In the genomic region with DNA sequence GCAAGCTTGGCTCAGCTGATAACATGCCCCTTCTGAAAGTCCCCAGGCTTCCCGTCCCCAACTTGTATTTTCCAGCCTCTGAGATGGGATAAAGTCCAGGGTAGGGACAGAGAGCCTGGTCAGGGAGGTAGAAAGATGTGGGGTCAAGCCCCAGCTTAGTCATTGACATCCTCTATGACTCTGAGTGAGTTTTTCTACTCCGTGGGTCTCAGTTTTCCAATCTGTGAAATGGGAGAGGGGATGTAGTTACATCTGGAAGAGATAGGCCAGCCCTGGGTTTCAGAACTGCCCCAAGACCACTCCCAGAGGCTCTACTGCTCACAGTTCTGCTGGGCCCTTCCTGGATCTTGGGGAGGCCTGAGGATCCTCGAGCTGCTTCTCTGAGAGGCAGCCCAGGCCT, we compare ENCODE assay signal across 19 cellular contexts. TPM values are rescaled to one million over a fixed set of nuclear protein-coding genes. Genes with fewer than 3 reads are reported as not detected.
A peak's percentile ranks its signal among the peaks of the same experiment; 100 is the strongest.
DNase-seq lines count a peak whose midpoint lies in the region; ATAC-seq, FAIRE-seq and TF ChIP-seq lines count a peak whose summit lies in the region.
"Had no signal": no experiment of that assay in that cellular context is flagged by ENCODE, and none has a peak within 500 bp of the region (broad histone marks: within the 10 kb centered on the region; RNA-seq: fewer than 3 reads in every experiment).

No MANE protein-coding gene starts in this region.

- H3K27me3 ChIP-seq in HepG2 (ENCODE audit: control insufficient read depth in 1 of 2, insufficient read depth in 2 of 2, low read length in 2 of 2) (no peaks in the 10 kb centered on the region), right lobe of liver (no peaks in the 10 kb centered on the region)

- H3K4me2 ChIP-seq in HepG2 (ENCODE audit: low read depth, low read length): no peak overlapping the region

- H3K4me3 ChIP-seq in HepG2 (replicated peaks in 1 of 3; ENCODE audit: insufficient read depth in 1 of 3, low read depth in 2 of 3, low read length in 3 of 3) (no peak overlapping the region), right lobe of liver (no peak overlapping the region)

- FAIRE-seq in HepG2 (lab: Jason Lieb, UNC): no peak
- FAIRE-seq: D721Med had no signal

- H3K36me3 ChIP-seq in HepG2 (replicated peaks in 1 of 2; ENCODE audit: control insufficient read depth in 1 of 2, insufficient read depth in 2 of 2, low read length in 2 of 2) (no peaks in the 10 kb centered on the region), right lobe of liver (no peaks in the 10 kb centered on the region)

- no peak overlapping the region for H3K9ac ChIP-seq in HepG2 (ENCODE audit: insufficient read depth, low read depth, low read length)

- no peak for DNase-seq in HepG2 (ENCODE audit: low spot score)
- DNase-seq in right lobe of liver: no peak
- no peak for DNase-seq in CD1c-positive myeloid dendritic cell (ENCODE audit: extremely low spot score)
- no peak for DNase-seq in A172 (ENCODE audit: low spot score)
- no peak for DNase-seq in occipital lobe (lab: John Stamatoyannopoulos, UW)
- DNase-seq: 8988T; ACHN; CD8-positive, alpha-beta T cell; COR-L47; DND-41; GDM1; HCEC 1CT; HFFc6; KBM-7 had no signal

- H3K4me1 ChIP-seq in HepG2 (ENCODE audit: insufficient read depth, low read length) (peaks cover 25% of the 10 kb centered on the region), right lobe of liver (peaks cover 0 to 5% (median 2%) of the 10 kb centered on the region in 4 donors)

- TF ChIP-seq RAD21 in HepG2 (CRISPR knock-in tag; IDR thresholded peaks at IDR 0.05): no peak

- peaks cover 8% of the 10 kb centered on the region for H3K36me3 Mint-ChIP-seq in brain

- H3K4me1 Mint-ChIP-seq in brain: peaks cover 75% of the 10 kb centered on the region

- ATAC-seq in HepG2: no peak
- ATAC-seq in right lobe of liver: no peak
- ATAC-seq: CD8-positive, alpha-beta T cell had no signal

- no peak overlapping the region for H2AFZ ChIP-seq in HepG2 (ENCODE audit: low read length)

- H3K9me3 ChIP-seq in HepG2 (ENCODE audit: low read length) (no peaks in the 10 kb centered on the region), right lobe of liver (no peaks in the 10 kb centered on the region)

- POLR2A ChIA-PET in HepG2 (lab: Yijun Ruan, JAX): interaction anchor here (1.5 kb wide), 1 partner anchor 40 kb away, joined by 3 read pairs; a partner anchor contains a TSS

- H3K27ac ChIP-seq in HepG2 (ENCODE audit: extremely low read length, insufficient read depth, low read length) (no peak overlapping the region), right lobe of liver (no peak overlapping the region)
- H3K27ac ChIP-seq: C4-2B had no signal

- 71% methylated on average over 3 of the region's 3 CpGs for WGBS in HepG2 (ENCODE audit: low lambda C conversion rate)
- WGBS in right lobe of liver (ENCODE audit: insufficient coverage, low coverage, low lambda C conversion rate, missing lambda C conversion rate): 76% methylated on average over 2 of the region's 3 CpGs

- no TSS peak for BruUV-seq in HepG2 (replicated peaks; lab: Mats Ljungman, UMichigan)

- intact Hi-C loops in HepG2 (cut with micrococcal nuclease; ENCODE audit: unreplicated experiment): no loop called here
- intact Hi-C loops in right lobe of liver (cut with DNase I): no loop called here

- peak overlapping the region in 2 of 5 experiments; percentile 75 to 86 for H3K27ac Mint-ChIP-seq in brain
- H3K27ac Mint-ChIP-seq: CD8-positive, alpha-beta T cell; HFFc6 had no signal

- in situ Hi-C loops in HepG2 (cut with HindIII; ENCODE audit: extremely low pct_ligation_motif_present, low pct_unique_long_range_greater_than_20kb): no loop called here

- TF ChIP-seq EP300 in HepG2 (IDR thresholded peaks at IDR 0.05; ENCODE audit: low read depth in 2 of 2, low read length in 2 of 2) (no peak), HepG2 (CRISPR knock-in tag; IDR thresholded peaks at IDR 0.05; ENCODE audit: borderline replicate concordance) (no peak)

- peak overlapping the region in 3 of 5 experiments; percentile 33 to 94 (median 60) for H3K4me3 Mint-ChIP-seq in brain
- H3K4me3 Mint-ChIP-seq: HFFc6 had no signal

- H3K27me3 Mint-ChIP-seq in brain: peaks cover 6% of the 10 kb centered on the region

- TF ChIP-seq CTCF in HepG2 (CRISPR knock-in tag; IDR thresholded peaks at IDR 0.05): no peak
- no peak for TF ChIP-seq CTCF in right lobe of liver (IDR thresholded peaks at IDR 0.05)
- TF ChIP-seq CTCF in brain (conservative IDR thresholded peaks at IDR 0.05): no peak

- CTCF ChIA-PET in HepG2 (lab: Yijun Ruan, JAX; ENCODE audit: low intra/inter-chr PET ratio, low total read pairs): no interaction called here

- H4K20me1 ChIP-seq in HepG2 (ENCODE audit: insufficient read depth, low read length): no peaks in the 10 kb centered on the region

- peaks cover 0 to 5% (median 0%) of the 10 kb centered on the region in 5 experiments for H3K9me3 Mint-ChIP-seq in brain
- H3K9me3 Mint-ChIP-seq: CD8-positive, alpha-beta T cell; HFFc6 had no signal

- H3K79me2 ChIP-seq in HepG2 (ENCODE audit: insufficient read depth, low read length): no peaks in the 10 kb centered on the region

- TF ChIP-seq POLR2A in HepG2 (IDR thresholded peaks at IDR 0.05; ENCODE audit: insufficient read depth in 1 of 2, low read depth in 2 of 2, low read length in 2 of 2) (no peak), right lobe of liver (IDR thresholded peaks at IDR 0.05) (no peak)

RNA-seq across cellular contexts. Expression of a gene that starts 3.1 kb away (rescaled TPM):
- total RNA-seq in HepG2 (2016; rRNA removed; fragmentation: Illumina TruSeq; extraction: Trizol) (2.0 and 2.1 TPM in 2 replicates), right lobe of liver (under 1 TPM; 0.05 to 0.99 (median 0.30) TPM), occipital lobe (107 TPM)
- 0.20 and 0.26 TPM in 2 replicates for total RNA-seq in HepG2 (2016; cell fraction: cytosol; rRNA removed; fragmentation: Illumina TruSeq; extraction: Trizol; ENCODE audit: low read depth)
- 1.6 and 2.0 TPM in 2 replicates for total RNA-seq in HepG2 (2016; cell fraction: insoluble cytoplasmic fraction; rRNA removed; fragmentation: Illumina TruSeq; extraction: Trizol)
- total RNA-seq in HepG2 (2016; cell fraction: membrane; rRNA removed; fragmentation: Illumina TruSeq; extraction: Trizol): 0.71 and 0.79 TPM in 2 replicates
- total RNA-seq in HepG2 (2016; cell fraction: nucleus; rRNA removed; fragmentation: Illumina TruSeq; extraction: Trizol): 1.4 and 1.8 TPM in 2 replicates
- polyA plus RNA-seq in HepG2 (2011; rRNA removed) (0.32 and 0.56 TPM in 2 replicates), brain (ENCODE audit: insufficient read depth, low read depth, low replicate concordance) (86.4 TPM)
- polyA plus RNA-seq in HepG2 (2011; cell fraction: cytosol; rRNA removed): 0.31 and 0.34 TPM in 2 replicates
- 0.50 and 0.62 TPM in 2 replicates for polyA plus RNA-seq in HepG2 (2011; cell fraction: nucleus; rRNA removed)
- 0.59 and 0.60 TPM in 2 replicates for polyA plus RNA-seq in HepG2 (2012)
- polyA plus RNA-seq in HepG2 (2016; cell fraction: cytosol; fragmentation: Illumina TruSeq; extraction: Trizol; ENCODE audit: low read depth): 0.09 TPM in 2 replicates
- polyA plus RNA-seq in HepG2 (2016; cell fraction: insoluble cytoplasmic fraction; fragmentation: Illumina TruSeq; extraction: Trizol; ENCODE audit: low read depth): 1.4 and 1.7 TPM in 2 replicates
- 0.34 and 0.43 TPM in 2 replicates for polyA plus RNA-seq in HepG2 (2016; cell fraction: membrane; fragmentation: Illumina TruSeq; extraction: Trizol; ENCODE audit: low read depth)
- 1.1 and 1.6 TPM in 2 replicates for polyA plus RNA-seq in HepG2 (2016; cell fraction: nucleus; fragmentation: Illumina TruSeq; extraction: Trizol; ENCODE audit: insufficient read depth, low read depth)
- 0.62 and 3.2 TPM in 2 replicates for polyA minus RNA-seq in HepG2 (2011; rRNA and poly(A)+ RNA removed; ENCODE audit: low replicate concordance)
- 0.70 and 0.99 TPM in 2 replicates for polyA minus RNA-seq in HepG2 (2011; cell fraction: cytosol; rRNA and poly(A)+ RNA removed)
- polyA minus RNA-seq in HepG2 (2011; cell fraction: nucleus; rRNA and poly(A)+ RNA removed): 0.87 and 0.90 TPM in 2 replicates
- 20.3 and 24.6 TPM in 2 replicates for total RNA-seq in A172 (2014; rRNA removed; shearing (Covaris generic))

RNA-seq across cellular contexts. Expression of a gene that starts 23.5 kb away (rescaled TPM):
- not detected in 2 replicates for total RNA-seq in HepG2 (2016; rRNA removed; fragmentation: Illumina TruSeq; extraction: Trizol)
- total RNA-seq in HepG2 (2016; cell fraction: cytosol; rRNA removed; fragmentation: Illumina TruSeq; extraction: Trizol; ENCODE audit: low read depth): not detected in 2 replicates
- not detected in 2 replicates for total RNA-seq in HepG2 (2016; cell fraction: insoluble cytoplasmic fraction; rRNA removed; fragmentation: Illumina TruSeq; extraction: Trizol)
- total RNA-seq in HepG2 (2016; cell fraction: membrane; rRNA removed; fragmentation: Illumina TruSeq; extraction: Trizol): not detected in 2 replicates
- not detected in 2 replicates for total RNA-seq in HepG2 (2016; cell fraction: nucleus; rRNA removed; fragmentation: Illumina TruSeq; extraction: Trizol)
- polyA plus RNA-seq in HepG2 (2011; rRNA removed): not detected in 2 replicates
- not detected in 2 replicates for polyA plus RNA-seq in HepG2 (2011; cell fraction: cytosol; rRNA removed)
- polyA plus RNA-seq in HepG2 (2011; cell fraction: nucleus; rRNA removed): not detected in 2 replicates
- not detected in 2 replicates for polyA plus RNA-seq in HepG2 (2012)
- polyA plus RNA-seq in HepG2 (2016; cell fraction: cytosol; fragmentation: Illumina TruSeq; extraction: Trizol; ENCODE audit: low read depth): not detected in 2 replicates
- polyA plus RNA-seq in HepG2 (2016; cell fraction: insoluble cytoplasmic fraction; fragmentation: Illumina TruSeq; extraction: Trizol; ENCODE audit: low read depth): not detected in 2 replicates
- polyA plus RNA-seq in HepG2 (2016; cell fraction: membrane; fragmentation: Illumina TruSeq; extraction: Trizol; ENCODE audit: low read depth): not detected in 2 replicates
- polyA plus RNA-seq in HepG2 (2016; cell fraction: nucleus; fragmentation: Illumina TruSeq; extraction: Trizol; ENCODE audit: insufficient read depth, low read depth): not detected in 2 replicates
- not detected in 2 replicates for polyA minus RNA-seq in HepG2 (2011; rRNA and poly(A)+ RNA removed; ENCODE audit: low replicate concordance)
- not detected in 2 replicates for polyA minus RNA-seq in HepG2 (2011; cell fraction: cytosol; rRNA and poly(A)+ RNA removed)
- not detected in 2 replicates for polyA minus RNA-seq in HepG2 (2011; cell fraction: nucleus; rRNA and poly(A)+ RNA removed)
- not detected for total RNA-seq in right lobe of liver
- 258 TPM for polyA plus RNA-seq in brain (ENCODE audit: insufficient read depth, low read depth, low replicate concordance)
- 0.10 TPM in 1 of 2 replicates, not detected in the other for total RNA-seq in A172 (2014; rRNA removed; shearing (Covaris generic))
- 12.6 TPM for total RNA-seq in occipital lobe
- total RNA-seq: CD8-positive, alpha-beta T cell; HFFc6 had no signal

RNA-seq across cellular contexts. Expression of a gene that starts 23.6 kb away (rescaled TPM):
- not detected in 2 replicates for total RNA-seq in HepG2 (2016; rRNA removed; fragmentation: Illumina TruSeq; extraction: Trizol)
- total RNA-seq in HepG2 (2016; cell fraction: cytosol; rRNA removed; fragmentation: Illumina TruSeq; extraction: Trizol; ENCODE audit: low read depth): not detected in 2 replicates
- not detected in 2 replicates for total RNA-seq in HepG2 (2016; cell fraction: insoluble cytoplasmic fraction; rRNA removed; fragmentation: Illumina TruSeq; extraction: Trizol)
- not detected in 2 replicates for total RNA-seq in HepG2 (2016; cell fraction: membrane; rRNA removed; fragmentation: Illumina TruSeq; extraction: Trizol)
- total RNA-seq in HepG2 (2016; cell fraction: nucleus; rRNA removed; fragmentation: Illumina TruSeq; extraction: Trizol): not detected in 2 replicates
- not detected in 2 replicates for polyA plus RNA-seq in HepG2 (2011; rRNA removed)
- not detected in 2 replicates for polyA plus RNA-seq in HepG2 (2011; cell fraction: cytosol; rRNA removed)
- not detected in 2 replicates for polyA plus RNA-seq in HepG2 (2011; cell fraction: nucleus; rRNA removed)
- polyA plus RNA-seq in HepG2 (2012): not detected in 2 replicates
- polyA plus RNA-seq in HepG2 (2016; cell fraction: cytosol; fragmentation: Illumina TruSeq; extraction: Trizol; ENCODE audit: low read depth): not detected in 2 replicates
- polyA plus RNA-seq in HepG2 (2016; cell fraction: insoluble cytoplasmic fraction; fragmentation: Illumina TruSeq; extraction: Trizol; ENCODE audit: low read depth): not detected in 2 replicates
- not detected in 2 replicates for polyA plus RNA-seq in HepG2 (2016; cell fraction: membrane; fragmentation: Illumina TruSeq; extraction: Trizol; ENCODE audit: low read depth)
- not detected in 2 replicates for polyA plus RNA-seq in HepG2 (2016; cell fraction: nucleus; fragmentation: Illumina TruSeq; extraction: Trizol; ENCODE audit: insufficient read depth, low read depth)
- 0.07 TPM in 1 of 2 replicates, not detected in the other for polyA minus RNA-seq in HepG2 (2011; rRNA and poly(A)+ RNA removed; ENCODE audit: low replicate concordance)
- polyA minus RNA-seq in HepG2 (2011; cell fraction: cytosol; rRNA and poly(A)+ RNA removed): not detected in 2 replicates
- polyA minus RNA-seq in HepG2 (2011; cell fraction: nucleus; rRNA and poly(A)+ RNA removed): not detected in 2 replicates
- not detected for total RNA-seq in right lobe of liver
- 0.81 TPM for polyA plus RNA-seq in brain (ENCODE audit: insufficient read depth, low read depth, low replicate concordance)
- total RNA-seq in A172 (2014; rRNA removed; shearing (Covaris generic)): not detected in 2 replicates
- not detected for total RNA-seq in occipital lobe
- total RNA-seq: CD8-positive, alpha-beta T cell; H4; HFFc6; HT1080 had no signal

RNA-seq across cellular contexts. Expression of a gene that starts 40.4 kb away (rescaled TPM):
- total RNA-seq in HepG2 (2016; rRNA removed; fragmentation: Illumina TruSeq; extraction: Trizol) (10.1 and 11.5 TPM in 2 replicates), right lobe of liver (10 to 100 TPM; 10.9 to 20.8 (median 13.6) TPM), occipital lobe (27.1 TPM)
- total RNA-seq in HepG2 (2016; cell fraction: cytosol; rRNA removed; fragmentation: Illumina TruSeq; extraction: Trizol; ENCODE audit: low read depth): 14.4 and 15.0 TPM in 2 replicates
- total RNA-seq in HepG2 (2016; cell fraction: insoluble cytoplasmic fraction; rRNA removed; fragmentation: Illumina TruSeq; extraction: Trizol): 9.9 and 11.9 TPM in 2 replicates
- 28.4 and 30.1 TPM in 2 replicates for total RNA-seq in HepG2 (2016; cell fraction: membrane; rRNA removed; fragmentation: Illumina TruSeq; extraction: Trizol)
- total RNA-seq in HepG2 (2016; cell fraction: nucleus; rRNA removed; fragmentation: Illumina TruSeq; extraction: Trizol): 6.7 and 8.6 TPM in 2 replicates
- polyA plus RNA-seq in HepG2 (2011; rRNA removed) (15.0 and 20.0 TPM in 2 replicates), brain (ENCODE audit: insufficient read depth, low read depth, low replicate concordance) (24.8 TPM)
- 14.6 and 15.9 TPM in 2 replicates for polyA plus RNA-seq in HepG2 (2011; cell fraction: cytosol; rRNA removed)
- 34.5 and 40.1 TPM in 2 replicates for polyA plus RNA-seq in HepG2 (2011; cell fraction: nucleus; rRNA removed)
- polyA plus RNA-seq in HepG2 (2012): 7.5 and 9.2 TPM in 2 replicates
- 20.7 and 22.9 TPM in 2 replicates for polyA plus RNA-seq in HepG2 (2016; cell fraction: cytosol; fragmentation: Illumina TruSeq; extraction: Trizol; ENCODE audit: low read depth)
- 11.8 and 14.9 TPM in 2 replicates for polyA plus RNA-seq in HepG2 (2016; cell fraction: insoluble cytoplasmic fraction; fragmentation: Illumina TruSeq; extraction: Trizol; ENCODE audit: low read depth)
- 32.1 and 34.7 TPM in 2 replicates for polyA plus RNA-seq in HepG2 (2016; cell fraction: membrane; fragmentation: Illumina TruSeq; extraction: Trizol; ENCODE audit: low read depth)
- polyA plus RNA-seq in HepG2 (2016; cell fraction: nucleus; fragmentation: Illumina TruSeq; extraction: Trizol; ENCODE audit: insufficient read depth, low read depth): 17.6 and 18.4 TPM in 2 replicates
- polyA minus RNA-seq in HepG2 (2011; rRNA and poly(A)+ RNA removed; ENCODE audit: low replicate concordance): 26.2 and 35.2 TPM in 2 replicates
- polyA minus RNA-seq in HepG2 (2011; cell fraction: cytosol; rRNA and poly(A)+ RNA removed): 9.8 and 12.6 TPM in 2 replicates
- 6.7 and 8.6 TPM in 2 replicates for polyA minus RNA-seq in HepG2 (2011; cell fraction: nucleus; rRNA and poly(A)+ RNA removed)
- total RNA-seq in A172 (2014; rRNA removed; shearing (Covaris generic)): 54.9 and 67.7 TPM in 2 replicates

RNA-seq across cellular contexts. Expression of a gene that starts 57.7 kb away (rescaled TPM):
- total RNA-seq in HepG2 (2016; rRNA removed; fragmentation: Illumina TruSeq; extraction: Trizol) (7.8 and 17.9 TPM in 2 replicates), right lobe of liver (10 to 100 TPM in 4 of 6 experiments, 1 to 10 TPM in 2; 6.8 to 89.2 (median 41.2) TPM), occipital lobe (under 0.01 TPM)
- 3.8 and 4.0 TPM in 2 replicates for total RNA-seq in HepG2 (2016; cell fraction: cytosol; rRNA removed; fragmentation: Illumina TruSeq; extraction: Trizol; ENCODE audit: low read depth)
- 5.3 and 18.3 TPM in 2 replicates for total RNA-seq in HepG2 (2016; cell fraction: insoluble cytoplasmic fraction; rRNA removed; fragmentation: Illumina TruSeq; extraction: Trizol)
- 7.4 and 8.2 TPM in 2 replicates for total RNA-seq in HepG2 (2016; cell fraction: membrane; rRNA removed; fragmentation: Illumina TruSeq; extraction: Trizol)
- 19.1 and 22.7 TPM in 2 replicates for total RNA-seq in HepG2 (2016; cell fraction: nucleus; rRNA removed; fragmentation: Illumina TruSeq; extraction: Trizol)
- polyA plus RNA-seq in HepG2 (2011; rRNA removed) (20.9 and 27.3 TPM in 2 replicates), brain (ENCODE audit: insufficient read depth, low read depth, low replicate concordance) (0.29 TPM)
- polyA plus RNA-seq in HepG2 (2011; cell fraction: cytosol; rRNA removed): 14.0 and 14.6 TPM in 2 replicates
- 70.0 and 99.3 TPM in 2 replicates for polyA plus RNA-seq in HepG2 (2011; cell fraction: nucleus; rRNA removed)
- 15.8 and 16.5 TPM in 2 replicates for polyA plus RNA-seq in HepG2 (2012)
- 2.7 and 3.5 TPM in 2 replicates for polyA plus RNA-seq in HepG2 (2016; cell fraction: cytosol; fragmentation: Illumina TruSeq; extraction: Trizol; ENCODE audit: low read depth)
- 6.8 and 7.1 TPM in 2 replicates for polyA plus RNA-seq in HepG2 (2016; cell fraction: insoluble cytoplasmic fraction; fragmentation: Illumina TruSeq; extraction: Trizol; ENCODE audit: low read depth)
- 4.6 and 6.1 TPM in 2 replicates for polyA plus RNA-seq in HepG2 (2016; cell fraction: membrane; fragmentation: Illumina TruSeq; extraction: Trizol; ENCODE audit: low read depth)
- 48.7 and 52.7 TPM in 2 replicates for polyA plus RNA-seq in HepG2 (2016; cell fraction: nucleus; fragmentation: Illumina TruSeq; extraction: Trizol; ENCODE audit: insufficient read depth, low read depth)
- 0.07 and 41.0 TPM in 2 replicates for polyA minus RNA-seq in HepG2 (2011; rRNA and poly(A)+ RNA removed; ENCODE audit: low replicate concordance)
- 12.1 and 12.2 TPM in 2 replicates for polyA minus RNA-seq in HepG2 (2011; cell fraction: cytosol; rRNA and poly(A)+ RNA removed)
- polyA minus RNA-seq in HepG2 (2011; cell fraction: nucleus; rRNA and poly(A)+ RNA removed): 15.5 and 15.7 TPM in 2 replicates
- total RNA-seq in A172 (2014; rRNA removed; shearing (Covaris generic)): 0.12 TPM in 1 of 2 replicates, not detected in the other
- total RNA-seq: H4, HFFc6, HT1080 had no signal

Comparison
In these comparisons a context has a peak if more than half of its experiments do, and no peak if none do; other contexts are left out.
1. RNA of a gene that starts 23.5 kb away (total RNA-seq): 12.6 TPM in occipital lobe (single experiment); not detected in HepG2, not detected in right lobe of liver and 0.10 TPM in A172; every median in the first group is over 10 times any median in the second.